8 cellular contexts compared by ENCODE assay signal in the genomic region with DNA sequence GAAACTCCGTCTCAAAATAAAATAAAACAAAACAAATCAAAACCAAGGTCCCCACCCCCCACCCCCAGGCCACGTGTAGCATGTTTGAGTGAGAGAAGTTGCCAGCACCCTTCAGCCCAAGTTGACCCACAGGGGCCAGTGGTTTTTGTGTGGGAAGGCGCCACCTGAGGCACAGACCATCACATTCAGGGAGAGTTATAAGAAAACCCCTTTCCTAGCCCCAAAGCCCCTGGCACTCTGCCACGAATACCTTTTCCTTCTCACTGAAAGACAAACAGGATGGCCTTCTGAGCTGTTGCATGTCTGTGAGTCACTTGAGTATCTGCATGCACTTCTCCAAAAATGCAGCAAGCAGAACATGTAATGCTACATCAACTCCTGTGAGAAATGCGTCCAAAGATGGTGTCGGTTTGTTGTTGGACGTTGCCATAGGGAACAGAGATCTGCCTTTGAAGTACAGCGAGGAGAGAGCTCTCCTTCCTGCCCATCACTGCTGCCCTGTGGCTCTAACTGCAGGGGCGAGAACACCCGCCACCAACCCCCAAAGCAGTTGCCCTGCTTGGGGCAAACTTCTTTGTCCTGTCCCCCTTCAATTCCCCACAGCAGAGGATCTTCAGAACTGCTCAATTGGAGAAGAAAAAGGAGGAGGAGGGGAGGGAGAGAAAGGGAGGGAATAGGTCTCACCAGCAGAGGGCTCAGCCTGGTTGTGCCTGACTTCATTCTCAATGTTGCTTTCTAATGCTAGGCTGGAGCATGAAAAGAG. TPM values are rescaled to one million over a fixed set of nuclear protein-coding genes. Genes with fewer than 3 reads are reported as not detected.
DNase-seq lines count a peak whose midpoint lies in the region; ATAC-seq, FAIRE-seq and TF ChIP-seq lines count a peak whose summit lies in the region.

No MANE protein-coding gene starts in this region.

- H3K9me3 ChIP-seq in CD4-positive, alpha-beta T cell (ENCODE audit: control insufficient read depth, low read length), result no peaks in the 10 kb centered on the region
- no peaks in the 10 kb centered on the region for H3K9me3 ChIP-seq in SJCRH30 (replicated peaks)
- no peaks in the 10 kb centered on the region for H3K9me3 ChIP-seq in pancreas

- no peak overlapping the region for H3K4me3 ChIP-seq in SJCRH30
- no peak overlapping the region for H3K4me3 ChIP-seq in pancreas

- DNase-seq in CD4-positive, alpha-beta T cell, result peak; percentile 48 to 70 (median 56)
- DNase-seq in LHCN-M2 (ENCODE audit: low read depth) (peak; percentile 59), SJCRH30 (peak; percentile 44 to 72), germinal center (ENCODE audit: low spot score) (peak; percentile 76), pancreas (peak in 3 of 6 donors; percentile 30 to 48 (median 40))
- DNase-seq in activated naive CD4-positive, alpha-beta T cell treated with anti-CD3 and anti-CD28 coated beads, Interleukin-2, amount 50 U/mL, for 16 hours, result peak; percentile 50

- H3K27ac Mint-ChIP-seq in CD4-positive, alpha-beta T cell, result peak overlapping the region; percentile 88

- FAIRE-seq in pancreas (lab: Jason Lieb, UNC), result no peak

- H3K9me3 Mint-ChIP-seq in CD4-positive, alpha-beta T cell, result no peaks in the 10 kb centered on the region

- peak overlapping the region; percentile 83 for H3K4me3 Mint-ChIP-seq in CD4-positive, alpha-beta T cell

- H3K36me3 Mint-ChIP-seq in CD4-positive, alpha-beta T cell (ENCODE audit: low read depth), result peaks cover 9% of the 10 kb centered on the region

- POLR2A ChIA-PET in CD4-positive, alpha-beta T cell (lab: Charles Lee), result interaction anchor here (0.7 to 0.9 kb wide), 3 partner anchors 46 to 305 kb away, joined by 3 to 4 read pairs (median 4); no protein-coding TSS in a partner anchor

- TF ChIP-seq CTCF in CD4-positive, alpha-beta T cell (IDR thresholded peaks at IDR 0.05), result peak; percentile 73
- TF ChIP-seq CTCF in pancreas (IDR thresholded peaks at IDR 0.05), result peak; percentile 22 to 44 (median 34)

- intact Hi-C loops in CD4-positive, alpha-beta T cell (cut with DNase I, micrococcal nuclease), result loop anchor here (1.0 to 10.0 kb wide), 9 partner anchors 43 to 687 kb away; a partner anchor contains a TSS
- intact Hi-C loops in pancreas (cut with DNase I), result no loop called here

- no peaks in the 10 kb centered on the region for H3K36me3 ChIP-seq in SJCRH30
- H3K36me3 ChIP-seq in pancreas, result no peaks in the 10 kb centered on the region

- H3K4me1 ChIP-seq in SJCRH30, result peaks cover 4% of the 10 kb centered on the region; the same call in 1 of the 2 replicates
- peaks cover 0 to 5% (median 0%) of the 10 kb centered on the region in 3 donors for H3K4me1 ChIP-seq in pancreas

- H3K27me3 ChIP-seq in CD4-positive, alpha-beta T cell (ENCODE audit: control insufficient read depth, insufficient read depth, low read length), result no peaks in the 10 kb centered on the region
- H3K27me3 ChIP-seq in SJCRH30 (no peaks in the 10 kb centered on the region), pancreas (no peaks in the 10 kb centered on the region)

- peaks cover 26% of the 10 kb centered on the region for H3K4me1 Mint-ChIP-seq in CD4-positive, alpha-beta T cell (ENCODE audit: low read depth)

- CTCF ChIA-PET in CD4-positive, alpha-beta T cell (lab: Charles Lee), result interaction anchor here (0.7 to 1.5 kb wide), 10 partner anchors 10 to 264 kb away, joined by 3 to 6 read pairs (median 3); no protein-coding TSS in a partner anchor

- H3K27ac ChIP-seq in CD4-positive, alpha-beta T cell (ENCODE audit: low read depth, low read length), result peak overlapping the region; percentile 92
- no peak overlapping the region for H3K27ac ChIP-seq in SJCRH30
- H3K27ac ChIP-seq in pancreas, result no peak overlapping the region

- no peaks in the 10 kb centered on the region for H3K27me3 Mint-ChIP-seq in CD4-positive, alpha-beta T cell

- peak; percentile 59 for ATAC-seq in CD4-positive, alpha-beta T cell (ENCODE audit: poor library complexity)
- ATAC-seq in GM19397 (IDR thresholded peaks at IDR 0.05; ENCODE audit: unreplicated experiment) (peak; percentile 24), pancreas (peak; percentile 47 to 77 (median 68)), HG02852 (IDR thresholded peaks at IDR 0.05; ENCODE audit: unreplicated experiment) (no peak)

- WGBS in pancreas, 2 donors, result 32 to 37% methylated on average over 10 of the region's 10 CpGs

RNA-seq across cellular contexts. Expression of a gene that starts 2.7 kb away (rescaled TPM):
- 10 to 100 TPM; 27.1 to 32.4 TPM for total RNA-seq in CD4-positive, alpha-beta T cell
- total RNA-seq in LHCN-M2 (2014; rRNA removed), result 15.9 and 17.0 TPM in 2 replicates
- polyA plus RNA-seq in LHCN-M2 (2012), result 10.5 TPM
- total RNA-seq in SJCRH30 (2014; rRNA removed; shearing (Covaris generic)), result 14.0 and 14.6 TPM in 2 replicates
- total RNA-seq in pancreas, result 10 to 100 TPM in 1 of 6 donors, 1 to 10 TPM in 5; 4.3 to 14.7 (median 6.4) TPM
- polyA plus RNA-seq in pancreas, result 1 to 10 TPM; 3.6 to 4.5 TPM

Comparison
In these comparisons a context has a peak if more than half of its experiments do, and no peak if none do; other contexts are left out.
1. intact Hi-C loops: an anchor here in CD4-positive, alpha-beta T cell (1.0 to 10.0 kb wide); none called in pancreas.